ENCODE assay signal across 8 cellular contexts in genomic region chr4:113759696-113760093, GRCh38. TPM values are rescaled to one million over a fixed set of nuclear protein-coding genes. Genes with fewer than 3 reads are reported as not detected.
DNase-seq lines count a peak whose midpoint lies in the region; ATAC-seq and TF ChIP-seq lines count a peak whose summit lies in the region.

No MANE protein-coding gene starts in this region.

- H3K27me3 ChIP-seq in lower lobe of right lung (ENCODE audit: low read depth): no peaks in the 10 kb centered on the region

- H3K27ac Mint-ChIP-seq in activated naive CD4-positive, alpha-beta T cell treated with anti-CD3 and anti-CD28 coated beads, Interleukin-2, amount 10 ng/mL, durations not matched to agents 7 days and 5 days: peak overlapping the region; percentile 100
- peak overlapping the region; percentile 99 for H3K27ac Mint-ChIP-seq in type B pancreatic cell

- H3K36me3 Mint-ChIP-seq in activated naive CD4-positive, alpha-beta T cell treated with anti-CD3 and anti-CD28 coated beads, Interleukin-2, amount 10 ng/mL, durations not matched to agents 7 days and 5 days: peaks cover 29% of the 10 kb centered on the region
- peaks cover 16% of the 10 kb centered on the region for H3K36me3 Mint-ChIP-seq in type B pancreatic cell

- CTCF ChIA-PET in activated naive CD4-positive, alpha-beta T cell treated with anti-CD3 and anti-CD28 coated beads, Interleukin-2, amount 10 ng/mL, durations not matched to agents 7 days and 5 days (lab: Charles Lee): interaction anchor here (1.3 kb wide), 1 partner anchor 212 kb away, joined by 7 read pairs; no protein-coding TSS in a partner anchor

- no peak for TF ChIP-seq CTCF in lower lobe of right lung (IDR thresholded peaks at IDR 0.05)
- TF ChIP-seq CTCF in type B pancreatic cell (conservative IDR thresholded peaks at IDR 0.05): no peak

- intact Hi-C loops in lower lobe of right lung (cut with DNase I) (loop anchor here (5.0 kb wide), 1 partner anchor 212 kb away; no protein-coding TSS in a partner anchor), sciatic nerve (cut with DNase I) (no loop called here)

- H3K9me3 ChIP-seq in lower lobe of right lung: no peaks in the 10 kb centered on the region

- H3K4me3 Mint-ChIP-seq in activated naive CD4-positive, alpha-beta T cell treated with anti-CD3 and anti-CD28 coated beads, Interleukin-2, amount 10 ng/mL, durations not matched to agents 7 days and 5 days: peak overlapping the region; percentile 95
- peak overlapping the region; percentile 95 for H3K4me3 Mint-ChIP-seq in type B pancreatic cell

- no peaks in the 10 kb centered on the region for H3K9me3 Mint-ChIP-seq in activated naive CD4-positive, alpha-beta T cell treated with anti-CD3 and anti-CD28 coated beads, Interleukin-2, amount 10 ng/mL, durations not matched to agents 7 days and 5 days
- H3K9me3 Mint-ChIP-seq in type B pancreatic cell: no peaks in the 10 kb centered on the region

- no peaks in the 10 kb centered on the region for H3K36me3 ChIP-seq in lower lobe of right lung

- peaks cover 4% of the 10 kb centered on the region for H3K27me3 Mint-ChIP-seq in activated naive CD4-positive, alpha-beta T cell treated with anti-CD3 and anti-CD28 coated beads, Interleukin-2, amount 10 ng/mL, durations not matched to agents 7 days and 5 days
- peaks cover 4% of the 10 kb centered on the region for H3K27me3 Mint-ChIP-seq in type B pancreatic cell

- peaks cover 53% of the 10 kb centered on the region for H3K4me1 Mint-ChIP-seq in activated naive CD4-positive, alpha-beta T cell treated with anti-CD3 and anti-CD28 coated beads, Interleukin-2, amount 10 ng/mL, durations not matched to agents 7 days and 5 days
- peaks cover 20% of the 10 kb centered on the region for H3K4me1 Mint-ChIP-seq in type B pancreatic cell (ENCODE audit: unreplicated experiment)

- peak overlapping the region; percentile 81 for H3K4me3 ChIP-seq in lower lobe of right lung

- ATAC-seq in lower lobe of right lung: no peak
- no peak for ATAC-seq in GM21526 (IDR thresholded peaks at IDR 0.05; ENCODE audit: low FRiP score, unreplicated experiment)
- no peak for ATAC-seq in HG02938 (IDR thresholded peaks at IDR 0.05; ENCODE audit: unreplicated experiment)
- ATAC-seq in sciatic nerve: no peak

- H3K27ac ChIP-seq in lower lobe of right lung: peak overlapping the region; percentile 96

- peaks cover 40% of the 10 kb centered on the region for H3K4me1 ChIP-seq in lower lobe of right lung

- DNase-seq in activated naive CD4-positive, alpha-beta T cell treated with anti-CD3 and anti-CD28 coated beads, Interleukin-2, amount 10 ng/mL, durations not matched to agents 7 days and 5 days: no peak
- no peak for DNase-seq in activated naive CD4-positive, alpha-beta T cell treated with anti-CD3 and anti-CD28 coated beads, Interleukin-2, amount 50 U/mL, for 16 hours
- peak; percentile 39 for DNase-seq in astrocyte of the hippocampus (ENCODE audit: low read depth, low spot score)
- DNase-seq in lower lobe of right lung: no peak
- no peak for DNase-seq in type B pancreatic cell (ENCODE audit: extremely low spot score, unreplicated experiment)
- no peak for DNase-seq in sciatic nerve (ENCODE audit: low spot score)

RNA-seq across cellular contexts. Expression of gene CAMK2D, which starts 1.8 kb away (rescaled TPM):
- total RNA-seq in lower lobe of right lung (40.7 TPM), type B pancreatic cell (ENCODE audit: low replicate concordance) (57.6 and 62.0 TPM in 2 replicates), sciatic nerve (41.3 TPM)
